ENCODE assay signal across 20 cellular contexts in the genomic region with DNA sequence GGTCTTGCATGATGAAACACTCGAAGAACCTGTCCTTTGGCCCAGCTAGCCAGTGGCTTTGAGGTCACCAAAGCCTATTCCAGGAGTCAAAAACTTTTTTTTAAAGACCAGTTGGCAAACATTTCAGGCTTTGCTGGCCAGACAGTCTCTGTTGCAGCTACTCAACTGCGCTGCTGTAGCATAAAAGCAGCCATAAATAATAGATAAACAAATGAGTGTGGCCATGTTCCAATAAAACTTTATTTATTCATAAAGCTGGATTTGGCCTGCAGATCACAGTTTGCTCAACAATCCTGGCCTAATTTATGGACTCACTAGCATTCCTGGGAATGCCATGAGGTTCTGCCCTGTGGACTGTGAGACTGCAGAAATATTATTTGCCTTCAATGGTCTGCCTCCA.
DNase-seq lines count a peak whose midpoint lies in the region; ATAC-seq, FAIRE-seq and TF ChIP-seq lines count a peak whose summit lies in the region.
"Had no signal": no experiment of that assay in that cellular context is flagged by ENCODE, and none has a peak within 500 bp of the region (broad histone marks: within the 10 kb centered on the region; RNA-seq: fewer than 3 reads in every experiment).

No MANE protein-coding gene starts in this region.

- TF ChIP-seq CTCF in K562 (IDR thresholded peaks at IDR 0.05 in 2 of 3, conservative IDR thresholded peaks at IDR 0.05 in 1 of 3; ENCODE audit: insufficient read depth in 2 of 3, low read depth in 1 of 3, low read length in 3 of 3), result no peak
- no peak for TF ChIP-seq CTCF in nephron progenitor cell (IDR thresholded peaks at IDR 0.05)
- no peak for TF ChIP-seq CTCF in type B pancreatic cell (conservative IDR thresholded peaks at IDR 0.05)

- no peaks in the 10 kb centered on the region for H3K27me3 Mint-ChIP-seq in nephron progenitor cell (ENCODE audit: low read depth, poor library complexity)
- H3K27me3 Mint-ChIP-seq in type B pancreatic cell, result no peaks in the 10 kb centered on the region

- no peak overlapping the region for H2AFZ ChIP-seq in K562 (ENCODE audit: low read depth, low read length)

- DNase-seq in K562 (ENCODE audit: extremely low read depth in 1 of 4, low spot score in 3 of 4), result no peak
- no peak for DNase-seq in left cardiac atrium
- no peak for DNase-seq in nephron progenitor cell
- no peak for DNase-seq in type B pancreatic cell (ENCODE audit: extremely low spot score, unreplicated experiment)
- no peak for DNase-seq in HAP-1 (ENCODE audit: low spot score in 2 of 2)
- DNase-seq in H54 (ENCODE audit: insufficient read length, low spot score), result no peak
- no peak for DNase-seq in cerebellum (ENCODE audit: low spot score)
- DNase-seq: activated CD4-positive, alpha-beta T cell treated with anti-CD3 and anti-CD28 coated beads, Interleukin-2, amount 50 U/mL, for 48 hours; activated naive CD4-positive, alpha-beta T cell; activated T-cell treated with anti-CD3 and anti-CD28 coated beads for 4 hours; body of pancreas; dorsolateral prefrontal cortex; KBM-7; NCI-H2081 treated with DMSO at 0.1 percent for 48 hours; NCI-H510A treated with DMSO at 0.1 percent for 48 hours; SIG-M5; WERI-Rb-1 had no signal

- no peak for TF ChIP-seq RAD21 in K562 (CRISPR knock-in tag; conservative IDR thresholded peaks at IDR 0.05 in 1 of 2, IDR thresholded peaks at IDR 0.05 in 1 of 2)

- POLR2A ChIA-PET in K562 (lab: Yijun Ruan, JAX), result interaction anchor here (0.9 kb wide), 1 partner anchor 42 kb away, joined by 3 read pairs; no protein-coding TSS in a partner anchor

- H3K27me3 ChIP-seq in K562 (ENCODE audit: control insufficient read depth in 2 of 2, insufficient read depth in 2 of 2, low read length in 2 of 2), result no peaks in the 10 kb centered on the region
- no peaks in the 10 kb centered on the region for H3K27me3 ChIP-seq in HAP-1 (ENCODE audit: low read depth)
- H3K27me3 ChIP-seq: body of pancreas, dorsolateral prefrontal cortex had no signal

- ATAC-seq in K562, result no peak
- peak; percentile 24 to 60 for ATAC-seq in left cardiac atrium
- ATAC-seq: body of pancreas, HCT116 had no signal

- TF ChIP-seq POLR2A in K562 (conservative IDR thresholded peaks at IDR 0.05) (no peak), H54 (IDR thresholded peaks at IDR 0.05; ENCODE audit: low read depth, low read length) (no peak)

- no TSS peak for BruUV-seq in K562 (replicated peaks; lab: Mats Ljungman, UMichigan)

- no peak overlapping the region for H3K4me2 ChIP-seq in K562 (ENCODE audit: insufficient read depth, low read length)

- 80% methylated on average over 2 of the region's 2 CpGs for WGBS in K562 (ENCODE audit: insufficient coverage, low coverage, missing lambda C conversion rate)
- 27% methylated on average over 2 of the region's 2 CpGs for WGBS in urinary bladder

- H3K36me3 ChIP-seq in K562 (ENCODE audit: control insufficient read depth, insufficient read depth, low read length) (peaks cover 5% of the 10 kb centered on the region), urinary bladder (ENCODE audit: insufficient read depth) (no peaks in the 10 kb centered on the region), HAP-1 (replicated peaks) (no peaks in the 10 kb centered on the region)
- H3K36me3 ChIP-seq: WERI-Rb-1 had no signal

- H3K4me3 Mint-ChIP-seq in nephron progenitor cell (no peak overlapping the region), type B pancreatic cell (no peak overlapping the region)
- H3K4me3 Mint-ChIP-seq: T-helper 1 cell treated with Interleukin-12 subunit alpha and Interleukin-12 subunit beta and Interleukin-4 antibody, amounts not matched to agents 30 μg/mL and 1 μg/mL, for 36 hours had no signal

- H3K9me3 Mint-ChIP-seq in nephron progenitor cell, result no peaks in the 10 kb centered on the region
- H3K9me3 Mint-ChIP-seq in type B pancreatic cell, result no peaks in the 10 kb centered on the region
- H3K9me3 Mint-ChIP-seq: T-helper 1 cell treated with Interleukin-12 subunit alpha and Interleukin-12 subunit beta and Interleukin-4 antibody, amounts not matched to agents 30 μg/mL and 1 μg/mL, for 36 hours had no signal

- FAIRE-seq in K562 (lab: Jason Lieb, UNC), result no peak
- no peak for FAIRE-seq in H54 (lab: Jason Lieb, UNC)

- H3K9me3 ChIP-seq in K562 (replicated peaks; ENCODE audit: control insufficient read depth, insufficient read depth, low read depth, low read length) (no peaks in the 10 kb centered on the region), HAP-1 (no peaks in the 10 kb centered on the region)
- H3K9me3 ChIP-seq: body of pancreas had no signal

- CTCF ChIA-PET in K562 (lab: Yijun Ruan, JAX; ENCODE audit: low intra/inter-chr PET ratio), result no interaction called here

- H3K36me3 Mint-ChIP-seq in nephron progenitor cell (ENCODE audit: low read depth), result peaks cover 25% of the 10 kb centered on the region
- H3K36me3 Mint-ChIP-seq in type B pancreatic cell, result peaks cover 28% of the 10 kb centered on the region

- peaks cover 20% of the 10 kb centered on the region for H3K4me1 Mint-ChIP-seq in nephron progenitor cell
- peaks cover 11% of the 10 kb centered on the region for H3K4me1 Mint-ChIP-seq in type B pancreatic cell (ENCODE audit: unreplicated experiment)

- H4K20me1 ChIP-seq in K562 (replicated peaks; ENCODE audit: control insufficient read depth, insufficient read depth, low read length), result no peaks in the 10 kb centered on the region

- H3K9me1 ChIP-seq in K562 (ENCODE audit: control insufficient read depth, insufficient read depth, low read length), result no peaks in the 10 kb centered on the region

- intact Hi-C loops in K562 (cut with micrococcal nuclease) (no loop called here), left cardiac atrium (cut with DNase I) (no loop called here)

- H3K4me3 ChIP-seq in K562, result no peak overlapping the region
- no peak overlapping the region for H3K4me3 ChIP-seq in urinary bladder (ENCODE audit: low read depth, low read length)
- H3K4me3 ChIP-seq in HAP-1, result no peak overlapping the region
- H3K4me3 ChIP-seq: body of pancreas, dorsolateral prefrontal cortex had no signal

- H3K27ac ChIP-seq in K562 (ENCODE audit: extremely low read depth, low read depth, low read length) (no peak overlapping the region), urinary bladder (ENCODE audit: low read depth) (peak overlapping the region; percentile 18)
- H3K27ac ChIP-seq: body of pancreas, WERI-Rb-1 had no signal

- H3K27ac Mint-ChIP-seq in nephron progenitor cell, result peak overlapping the region; percentile 43
- H3K27ac Mint-ChIP-seq in type B pancreatic cell, result no peak overlapping the region
- H3K27ac Mint-ChIP-seq: T-helper 1 cell treated with Interleukin-12 subunit alpha and Interleukin-12 subunit beta and Interleukin-4 antibody, amounts not matched to agents 30 μg/mL and 1 μg/mL, for 36 hours had no signal

- peaks cover 0 to 7% of the 10 kb centered on the region in 2 experiments; a peak in 2 of 5 replicates for H3K4me1 ChIP-seq in K562 (replicated peaks in 1 of 2; ENCODE audit: control insufficient read depth in 2 of 2, insufficient read depth in 2 of 2, low read length in 2 of 2)
- no peaks in the 10 kb centered on the region for H3K4me1 ChIP-seq in urinary bladder (ENCODE audit: insufficient read depth)
- no peaks in the 10 kb centered on the region for H3K4me1 ChIP-seq in HAP-1

- H3K9ac ChIP-seq in K562 (ENCODE audit: insufficient read depth in 1 of 2, low read depth in 2 of 2, low read length in 2 of 2), result no peak overlapping the region

- no peak for TF ChIP-seq EP300 in K562 (IDR thresholded peaks at IDR 0.05; ENCODE audit: low read length)

- no peaks in the 10 kb centered on the region for H3K79me2 ChIP-seq in K562 (ENCODE audit: control insufficient read depth, insufficient read depth, low read length)

- in situ Hi-C loops in K562 (cut with MboI) (no loop called here), HAP-1 (cut with MboI; ENCODE audit: low sequenced_read_pairs) (no loop called here)

TF ChIP-seq in K562, 482 proteins besides CTCF, POLR2A, EP300 and RAD21 (continues in another document):
- TF ChIP-seq ZNF140 (CRISPR knock-in tag; IDR thresholded peaks at IDR 0.05), result no peak
